9 cellular contexts compared by ENCODE assay signal in the genomic region with DNA sequence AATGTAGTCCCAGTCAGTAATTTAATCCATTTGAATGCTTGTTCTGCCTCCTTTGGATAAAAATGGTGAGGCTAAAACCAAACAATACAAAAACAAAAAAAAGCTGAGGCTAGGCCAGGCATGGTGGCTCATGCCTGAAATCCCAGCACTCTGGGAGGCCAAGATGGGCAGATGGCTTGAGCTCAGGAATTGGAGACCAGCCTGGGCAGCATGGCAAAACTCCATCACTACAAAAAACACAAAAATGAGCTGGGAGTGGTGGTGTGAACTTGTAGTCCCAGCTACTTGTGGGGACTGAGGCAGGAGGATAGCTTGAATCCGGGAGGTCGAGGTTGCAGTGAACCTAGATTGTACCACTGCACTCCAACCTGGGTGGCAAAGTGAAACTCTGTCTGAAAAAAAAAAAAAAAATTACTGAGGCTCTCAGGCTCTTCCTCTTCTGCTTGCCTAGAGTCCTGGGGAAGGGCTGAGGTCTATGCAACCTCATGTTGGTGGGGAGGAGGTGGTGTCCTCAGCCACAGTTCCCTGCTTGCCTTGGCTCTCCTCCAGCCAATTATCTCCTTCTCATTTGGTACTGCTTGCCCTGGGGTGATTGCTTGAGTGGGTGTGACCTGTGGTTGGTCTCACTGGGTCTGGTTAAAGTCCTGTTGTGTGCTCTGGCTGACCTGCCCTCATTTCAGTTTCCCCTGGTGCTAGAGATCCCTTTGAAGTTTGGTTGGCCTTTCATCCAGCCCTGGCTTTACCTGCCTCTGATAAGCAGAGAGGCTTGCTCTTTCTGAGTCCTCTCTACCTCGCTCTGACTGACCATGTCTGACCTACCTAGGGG. TPM values are rescaled to one million over a fixed set of nuclear protein-coding genes. Genes with fewer than 3 reads are reported as not detected.
DNase-seq lines count a peak whose midpoint lies in the region; ATAC-seq and TF ChIP-seq lines count a peak whose summit lies in the region.
"Had no signal": no experiment of that assay in that cellular context is flagged by ENCODE, and none has a peak within 500 bp of the region (broad histone marks: within the 10 kb centered on the region; RNA-seq: fewer than 3 reads in every experiment).

No MANE protein-coding gene starts in this region.

- ATAC-seq in GM19324 (IDR thresholded peaks at IDR 0.05; ENCODE audit: low FRiP score, unreplicated experiment) (peak; percentile 88), HG03135 (IDR thresholded peaks at IDR 0.05; ENCODE audit: unreplicated experiment) (peak; percentile 85), right lobe of liver (peak; percentile 92 to 99 (median 96))

- H3K4me1 ChIP-seq in CD4-positive, alpha-beta memory T cell (ENCODE audit: insufficient read depth, low read length): peaks cover 58% of the 10 kb centered on the region
- peaks cover 0 to 30% (median 2%) of the 10 kb centered on the region in 4 donors for H3K4me1 ChIP-seq in right lobe of liver

- no peaks in the 10 kb centered on the region for H3K27me3 ChIP-seq in CD4-positive, alpha-beta memory T cell (ENCODE audit: insufficient read depth, low read length)
- no peaks in the 10 kb centered on the region for H3K27me3 ChIP-seq in right lobe of liver
- H3K27me3 ChIP-seq: adrenal gland had no signal

- H3K27me3 Mint-ChIP-seq in CD4-positive, alpha-beta memory T cell: no peaks in the 10 kb centered on the region
- peaks cover 5% of the 10 kb centered on the region for H3K27me3 Mint-ChIP-seq in glutamatergic neuron (ENCODE audit: unreplicated experiment)

- intact Hi-C loops in CD4-positive, alpha-beta memory T cell (cut with micrococcal nuclease): no loop called here
- intact Hi-C loops in right lobe of liver (cut with DNase I): no loop called here

- 17% methylated on average over 3 of the region's 3 CpGs for WGBS in right lobe of liver (ENCODE audit: insufficient coverage, low coverage, low lambda C conversion rate, missing lambda C conversion rate)

- CTCF ChIA-PET in CD4-positive, alpha-beta memory T cell (lab: Charles Lee; ENCODE audit: partially characterized antibody): interaction anchor here (0.8 to 10.9 kb wide), 6 partner anchors 13 to 52 kb away, joined by 3 to 112 read pairs (median 4); no protein-coding TSS in a partner anchor

- TF ChIP-seq CTCF in right lobe of liver (IDR thresholded peaks at IDR 0.05) (no peak), glutamatergic neuron (IDR thresholded peaks at IDR 0.05; ENCODE audit: partially characterized antibody, unreplicated experiment) (no peak)

- H3K4me3 Mint-ChIP-seq in CD4-positive, alpha-beta memory T cell: peak overlapping the region; percentile 26 to 78 (median 70)
- H3K4me3 Mint-ChIP-seq in glutamatergic neuron (ENCODE audit: unreplicated experiment): no peak overlapping the region

- peak overlapping the region; percentile 73 to 92 (median 88) for H3K27ac Mint-ChIP-seq in CD4-positive, alpha-beta memory T cell
- H3K27ac Mint-ChIP-seq in glutamatergic neuron (ENCODE audit: unreplicated experiment): no peak overlapping the region

- POLR2A ChIA-PET in CD4-positive, alpha-beta memory T cell (lab: Charles Lee; ENCODE audit: partially characterized antibody): interaction anchor here (0.7 to 12.3 kb wide), 10 partner anchors 8 to 333 kb away, joined by 3 to 205 read pairs (median 5); a partner anchor contains a TSS

- peaks cover 0 to 3% (median 0%) of the 10 kb centered on the region in 8 donors for H3K9me3 Mint-ChIP-seq in CD4-positive, alpha-beta memory T cell
- H3K9me3 Mint-ChIP-seq in glutamatergic neuron (ENCODE audit: unreplicated experiment): no peaks in the 10 kb centered on the region

- no peak for TF ChIP-seq POLR2A in right lobe of liver (IDR thresholded peaks at IDR 0.05)

- peaks cover 54 to 72% (median 65%) of the 10 kb centered on the region in 4 donors for H3K4me1 Mint-ChIP-seq in CD4-positive, alpha-beta memory T cell
- H3K4me1 Mint-ChIP-seq in glutamatergic neuron (ENCODE audit: low read depth, unreplicated experiment): no peaks in the 10 kb centered on the region

- no peaks in the 10 kb centered on the region for H3K9me3 ChIP-seq in CD4-positive, alpha-beta memory T cell (ENCODE audit: control insufficient read depth in 1 of 2, low read length in 2 of 2)
- no peaks in the 10 kb centered on the region for H3K9me3 ChIP-seq in right lobe of liver
- H3K9me3 ChIP-seq: adrenal gland had no signal

- no peak overlapping the region for H3K4me3 ChIP-seq in CD4-positive, alpha-beta memory T cell (ENCODE audit: low read length in 2 of 2)
- H3K4me3 ChIP-seq in right lobe of liver: peak overlapping the region in 1 of 3 donors; percentile 4
- H3K4me3 ChIP-seq: adrenal gland had no signal

- H3K36me3 Mint-ChIP-seq in CD4-positive, alpha-beta memory T cell: no peaks in the 10 kb centered on the region
- no peaks in the 10 kb centered on the region for H3K36me3 Mint-ChIP-seq in glutamatergic neuron (ENCODE audit: unreplicated experiment)

- H3K27ac ChIP-seq in CD4-positive, alpha-beta memory T cell (ENCODE audit: low read depth, low read length): peak overlapping the region; percentile 8
- H3K27ac ChIP-seq in right lobe of liver: peak overlapping the region in 2 of 3 donors; percentile 53 to 80
- H3K27ac ChIP-seq: adrenal gland had no signal

- DNase-seq in CD4-positive, alpha-beta memory T cell: peak; percentile 48 to 68 (median 56)
- DNase-seq in SKM-1 treated with dmso at 0.1 percent for 144 hours (lab: John Stamatoyannopoulos, UW; ENCODE audit: unreplicated experiment): peak; percentile 90
- DNase-seq in right lobe of liver: peak; percentile 66 to 92 (median 86)
- no peak for DNase-seq in glutamatergic neuron
- no peak for DNase-seq in putamen (ENCODE audit: low spot score)
- no peak for DNase-seq in stimulated activated CD4-positive, alpha-beta T cell treated with anti-CD3 and anti-CD28 coated beads, Interleukin-4, amount 100 ng/mL, for 4 hours

- H3K36me3 ChIP-seq in CD4-positive, alpha-beta memory T cell (ENCODE audit: insufficient read depth, low read length): no peaks in the 10 kb centered on the region
- no peaks in the 10 kb centered on the region for H3K36me3 ChIP-seq in right lobe of liver
- H3K36me3 ChIP-seq: adrenal gland had no signal

RNA-seq across cellular contexts. Expression of a gene that starts 20.9 kb away (rescaled TPM):
- total RNA-seq in CD4-positive, alpha-beta memory T cell: 100 to 1,000 TPM; 363 to 366 TPM
- 100 to 1,000 TPM; 277 to 320 TPM for polyA plus RNA-seq in CD4-positive, alpha-beta memory T cell
- 10 to 100 TPM in 2 of 6 experiments, 1 to 10 TPM in 4; 9.0 to 14.8 (median 9.3) TPM for total RNA-seq in right lobe of liver
- total RNA-seq in glutamatergic neuron (ENCODE audit: unreplicated experiment): not detected

Comparison
In these comparisons a context has a peak if more than half of its experiments do, and no peak if none do; other contexts are left out.
1. DNase-seq: peak in CD4-positive, alpha-beta memory T cell (5 of 5), SKM-1 treated with dmso at 0.1 percent for 144 hours (single experiment) and right lobe of liver (3 of 3); none in glutamatergic neuron (single experiment), putamen (single experiment) and stimulated activated CD4-positive, alpha-beta T cell treated with anti-CD3 and anti-CD28 coated beads, Interleukin-4, amount 100 ng/mL, for 4 hours (0 of 2).
2. RNA of a gene that starts 20.9 kb away (total RNA-seq): 363 to 366 TPM in CD4-positive, alpha-beta memory T cell; 9.0 to 14.8 TPM in right lobe of liver and not detected in glutamatergic neuron (single experiment); every median in the first group is over 10 times any median in the second.
3. Peak in every context shown above with its lines, with median percentiles within 50 percentile points of each other: ATAC-seq.